Comparison of ENCODE assay signal across 9 cellular contexts in genomic region chr10:3500408-3500856, GRCh38.
DNase-seq lines count a peak whose midpoint lies in the region; ATAC-seq, FAIRE-seq and TF ChIP-seq lines count a peak whose summit lies in the region.
"Had no signal": no experiment of that assay in that cellular context is flagged by ENCODE, and none has a peak within 500 bp of the region (broad histone marks: within the 10 kb centered on the region; RNA-seq: fewer than 3 reads in every experiment).

No MANE protein-coding gene starts in this region.

- peak; percentile 3 for TF ChIP-seq CTCF in foreskin keratinocyte (conservative IDR thresholded peaks at IDR 0.05)
- TF ChIP-seq CTCF in nephron progenitor cell (IDR thresholded peaks at IDR 0.05), result no peak
- TF ChIP-seq CTCF in kidney (IDR thresholded peaks at IDR 0.05; ENCODE audit: borderline replicate concordance, extremely low read depth, insufficient read depth), result no peak

- ATAC-seq in foreskin keratinocyte (peak; percentile 57), HG02885 (IDR thresholded peaks at IDR 0.05; ENCODE audit: poor library complexity, unreplicated experiment) (no peak), GM21515 (IDR thresholded peaks at IDR 0.05; ENCODE audit: unreplicated experiment) (no peak)
- ATAC-seq: stimulated activated naive CD8-positive, alpha-beta T cell treated with anti-CD3 and anti-CD28 coated beads, Interleukin-15, Interleukin-2, amounts not matched to agents 100 U/mL and 50 U/mL, for 24 hours had no signal

- no peak overlapping the region for H3K4me3 Mint-ChIP-seq in nephron progenitor cell
- no peak overlapping the region for H3K4me3 Mint-ChIP-seq in T-helper 2 cell treated with Interferon-gamma antibody and Interleukin-4, amounts not matched to agents 5 μg/mL and 100 μg/mL, for 36 hours

- H3K9ac ChIP-seq in kidney (ENCODE audit: low read length in 2 of 2), result no peak overlapping the region

- no peaks in the 10 kb centered on the region for H3K36me3 ChIP-seq in kidney (ENCODE audit: control insufficient read depth in 1 of 2, insufficient read depth in 2 of 2, low read length in 2 of 2)

- intact Hi-C loops in kidney (cut with DNase I), result no loop called here

- H3K27ac Mint-ChIP-seq in nephron progenitor cell, result peak overlapping the region; percentile 92
- H3K27ac Mint-ChIP-seq in T-helper 2 cell treated with Interferon-gamma antibody and Interleukin-4, amounts not matched to agents 5 μg/mL and 100 μg/mL, for 36 hours, result no peak overlapping the region

- no peaks in the 10 kb centered on the region for H3K9me3 ChIP-seq in kidney (ENCODE audit: control insufficient read depth in 1 of 2, low read length in 2 of 2)

- H3K4me3 ChIP-seq in kidney (ENCODE audit: low read length in 2 of 2), result no peak overlapping the region

- FAIRE-seq in kidney (lab: Jason Lieb, UNC), result no peak

- H3K27me3 Mint-ChIP-seq in nephron progenitor cell (ENCODE audit: low read depth, poor library complexity), result peaks cover 8% of the 10 kb centered on the region
- peaks cover 49% of the 10 kb centered on the region for H3K27me3 Mint-ChIP-seq in T-helper 2 cell treated with Interferon-gamma antibody and Interleukin-4, amounts not matched to agents 5 μg/mL and 100 μg/mL, for 36 hours (ENCODE audit: low read depth)

- H3K27ac ChIP-seq in foreskin keratinocyte (peak overlapping the region; percentile 21), kidney (ENCODE audit: low read depth in 2 of 2, low read length in 2 of 2) (no peak overlapping the region)

- H3K9me3 Mint-ChIP-seq in nephron progenitor cell, result no peaks in the 10 kb centered on the region
- no peaks in the 10 kb centered on the region for H3K9me3 Mint-ChIP-seq in T-helper 2 cell treated with Interferon-gamma antibody and Interleukin-4, amounts not matched to agents 5 μg/mL and 100 μg/mL, for 36 hours

- H3K27me3 ChIP-seq in foreskin keratinocyte, result no peaks in the 10 kb centered on the region

- no peaks in the 10 kb centered on the region for H3K36me3 Mint-ChIP-seq in nephron progenitor cell (ENCODE audit: low read depth)
- no peaks in the 10 kb centered on the region for H3K36me3 Mint-ChIP-seq in T-helper 2 cell treated with Interferon-gamma antibody and Interleukin-4, amounts not matched to agents 5 μg/mL and 100 μg/mL, for 36 hours (ENCODE audit: low read depth)

- H3K4me1 ChIP-seq in foreskin keratinocyte (peaks cover 9% of the 10 kb centered on the region), kidney (ENCODE audit: control insufficient read depth in 1 of 2, insufficient read depth in 1 of 2, low read depth in 1 of 2, low read length in 2 of 2) (no peaks in the 10 kb centered on the region)

- peaks cover 29% of the 10 kb centered on the region for H3K4me1 Mint-ChIP-seq in nephron progenitor cell
- H3K4me1 Mint-ChIP-seq in T-helper 2 cell treated with Interferon-gamma antibody and Interleukin-4, amounts not matched to agents 5 μg/mL and 100 μg/mL, for 36 hours (ENCODE audit: low read depth), result no peaks in the 10 kb centered on the region

- DNase-seq in NCI-H2227 (lab: John Stamatoyannopoulos, UW; ENCODE audit: unreplicated experiment) (peak; percentile 37), NCI-H2227 treated with DMSO at 0.1 percent for 48 hours (lab: John Stamatoyannopoulos, UW) (no peak), foreskin keratinocyte (peak; percentile 39 to 79), nephron progenitor cell (peak; percentile 34), kidney (no peak)
- DNase-seq in T-helper 2 cell treated with Interferon-gamma antibody and Interleukin-4, amounts not matched to agents 5 μg/mL and 100 μg/mL, for 36 hours (ENCODE audit: low spot score), result no peak
- DNase-seq: stimulated activated naive CD8-positive, alpha-beta T cell treated with anti-CD3 and anti-CD28 coated beads, Interleukin-15, Interleukin-2, amounts not matched to agents 100 U/mL and 50 U/mL, for 24 hours had no signal

Comparison
In these comparisons a context has a peak if more than half of its experiments do, and no peak if none do; other contexts are left out.
1. DNase-seq: peak in NCI-H2227 (single experiment), foreskin keratinocyte (2 of 2) and nephron progenitor cell (single experiment); none in NCI-H2227 treated with DMSO at 0.1 percent for 48 hours (single experiment), kidney (single experiment) and T-helper 2 cell treated with Interferon-gamma antibody and Interleukin-4, amounts not matched to agents 5 μg/mL and 100 μg/mL, for 36 hours (single experiment).